1 cellular context compared by ENCODE assay signal in the genomic region with DNA sequence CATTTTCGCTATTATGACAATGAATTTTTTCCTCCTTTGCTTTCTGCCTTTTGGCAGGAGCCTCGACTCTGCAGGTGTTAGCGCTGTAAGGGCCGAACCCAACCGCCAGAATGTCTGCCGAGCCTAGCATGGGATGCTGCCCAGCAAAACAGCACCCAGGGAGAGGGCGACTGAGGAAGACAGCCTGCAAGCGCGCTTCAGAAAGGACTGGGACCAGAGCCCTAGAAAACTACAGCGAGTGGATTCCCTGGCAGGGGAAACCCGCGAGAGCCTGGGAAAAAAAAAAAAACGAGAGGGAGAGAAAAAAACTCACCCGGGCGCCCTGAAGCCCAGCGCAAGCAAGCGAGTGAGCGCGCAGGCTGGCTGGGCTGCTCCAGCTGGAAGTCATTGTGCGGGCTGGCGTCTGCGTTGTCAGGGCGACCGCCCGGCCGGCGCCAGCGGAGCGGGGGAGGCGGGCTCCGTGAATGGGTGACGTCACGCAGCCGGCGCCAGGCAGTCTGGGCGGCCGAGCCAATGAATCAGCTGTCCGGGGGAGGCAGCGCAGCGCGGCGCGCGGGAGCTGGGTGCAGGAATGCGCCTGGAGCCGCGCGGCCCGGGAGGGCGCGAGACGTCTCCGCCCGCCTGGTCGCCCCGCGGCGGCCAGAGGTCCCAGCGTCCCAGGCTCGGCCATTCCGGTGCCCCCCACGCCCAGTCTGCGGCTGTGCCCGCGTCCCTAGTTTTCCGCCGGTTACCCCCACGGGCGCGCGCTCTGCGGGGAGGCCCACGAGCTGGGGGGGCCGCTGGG.
A peak's percentile ranks its signal among the peaks of the same experiment; 100 is the strongest.
TF ChIP-seq lines count a peak whose summit lies in the region.

No MANE protein-coding gene starts in this region.

TF ChIP-seq in HepG2, 621 proteins besides CTCF, POLR2A, EP300 and RAD21 (continued from another document and continues in another):
- peak; percentile 38; the same call in 1 of the 2 replicates for TF ChIP-seq ZHX2 (IDR thresholded peaks at IDR 0.05; ENCODE audit: low read depth)
- TF ChIP-seq ZHX2 (CRISPR knock-in tag; IDR thresholded peaks at IDR 0.05; ENCODE audit: borderline replicate concordance): peak; percentile 96; the same call in 1 of the 2 replicates
- TF ChIP-seq ZNF543 (CRISPR knock-in tag; IDR thresholded peaks at IDR 0.05): peak; percentile 77
- TF ChIP-seq, protein P1, sequence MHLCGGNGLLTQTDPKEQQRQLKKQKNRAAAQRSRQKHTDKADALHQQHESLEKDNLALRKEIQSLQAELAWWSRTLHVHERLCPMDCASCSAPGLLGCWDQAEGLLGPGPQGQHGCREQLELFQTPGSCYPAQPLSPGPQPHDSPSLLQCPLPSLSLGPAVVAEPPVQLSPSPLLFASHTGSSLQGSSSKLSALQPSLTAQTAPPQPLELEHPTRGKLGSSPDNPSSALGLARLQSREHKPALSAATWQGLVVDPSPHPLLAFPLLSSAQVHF (CRISPR knock-in tag; IDR thresholded peaks at IDR 0.05): no peak
- TF ChIP-seq ZBTB1 (CRISPR knock-in tag; IDR thresholded peaks at IDR 0.05; ENCODE audit: borderline replicate concordance): no peak
- TF ChIP-seq U2AF2 (IDR thresholded peaks at IDR 0.05; ENCODE audit: low read depth, low read length): peak; percentile 95
- TF ChIP-seq TERF1 (CRISPR knock-in tag; IDR thresholded peaks at IDR 0.05): no peak
- TF ChIP-seq RCOR2 (CRISPR knock-in tag; IDR thresholded peaks at IDR 0.05): no peak
- peak; percentile 69 for TF ChIP-seq KMT2A (CRISPR knock-in tag; IDR thresholded peaks at IDR 0.05)
- no peak for TF ChIP-seq ZSCAN22 (CRISPR knock-in tag; IDR thresholded peaks at IDR 0.05)
- no peak for TF ChIP-seq TAF1 (CRISPR knock-in tag; IDR thresholded peaks at IDR 0.05)
- no peak for TF ChIP-seq FOXA1 (IDR thresholded peaks at IDR 0.05)
- TF ChIP-seq FOXA1 (CRISPR knock-in tag; IDR thresholded peaks at IDR 0.05): 0 out of 2 replicates have a peak, but pooled peaks have one; percentile 29
- no peak for TF ChIP-seq ZMAT5 (CRISPR knock-in tag; IDR thresholded peaks at IDR 0.05; ENCODE audit: borderline replicate concordance, low read depth)
- TF ChIP-seq, protein P2, sequence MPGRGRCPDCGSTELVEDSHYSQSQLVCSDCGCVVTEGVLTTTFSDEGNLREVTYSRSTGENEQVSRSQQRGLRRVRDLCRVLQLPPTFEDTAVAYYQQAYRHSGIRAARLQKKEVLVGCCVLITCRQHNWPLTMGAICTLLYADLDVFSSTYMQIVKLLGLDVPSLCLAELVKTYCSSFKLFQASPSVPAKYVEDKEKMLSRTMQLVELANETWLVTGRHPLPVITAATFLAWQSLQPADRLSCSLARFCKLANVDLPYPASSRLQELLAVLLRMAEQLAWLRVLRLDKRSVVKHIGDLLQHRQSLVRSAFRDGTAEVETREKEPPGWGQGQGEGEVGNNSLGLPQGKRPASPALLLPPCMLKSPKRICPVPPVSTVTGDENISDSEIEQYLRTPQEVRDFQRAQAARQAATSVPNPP (CRISPR knock-in tag; IDR thresholded peaks at IDR 0.05): peak; percentile 87
- 0 out of 2 replicates have a peak, but pooled peaks have one; percentile 35 for TF ChIP-seq ZNF549 (CRISPR knock-in tag; IDR thresholded peaks at IDR 0.05)
- peak; percentile 45; the same call in 1 of the 2 replicates for TF ChIP-seq NFE2 (CRISPR knock-in tag; IDR thresholded peaks at IDR 0.05)
- TF ChIP-seq CENPBD1 (CRISPR knock-in tag; IDR thresholded peaks at IDR 0.05; ENCODE audit: borderline replicate concordance, low read depth): no peak; the same call in 1 of the 2 replicates
- no peak for TF ChIP-seq TRAFD1 (CRISPR knock-in tag; IDR thresholded peaks at IDR 0.05; ENCODE audit: borderline replicate concordance)
- no peak for TF ChIP-seq ZNF333 (CRISPR knock-in tag; IDR thresholded peaks at IDR 0.05; ENCODE audit: borderline replicate concordance)
- peak; percentile 77; the same call in 1 of the 2 replicates for TF ChIP-seq ZNF331 (CRISPR knock-in tag; IDR thresholded peaks at IDR 0.05)
- peak; percentile 82; the same call in 1 of the 2 replicates for TF ChIP-seq ZNF441 (CRISPR knock-in tag; IDR thresholded peaks at IDR 0.05; ENCODE audit: borderline replicate concordance)
- no peak for TF ChIP-seq ZBTB26 (CRISPR knock-in tag; IDR thresholded peaks at IDR 0.05; ENCODE audit: borderline replicate concordance)
- no peak for TF ChIP-seq CCAR2 (optimal IDR thresholded peaks at IDR 0.05; ENCODE audit: low read depth, low read length)
- TF ChIP-seq MATR3 (CRISPR knock-in tag; IDR thresholded peaks at IDR 0.05): no peak
- TF ChIP-seq ZNF282 (IDR thresholded peaks at IDR 0.05; ENCODE audit: partially characterized antibody): no peak
- TF ChIP-seq ZNF747 (CRISPR knock-in tag; IDR thresholded peaks at IDR 0.05; ENCODE audit: borderline replicate concordance): no peak
- TF ChIP-seq NFAT5 (CRISPR knock-in tag; IDR thresholded peaks at IDR 0.05): peak; percentile 83; the same call in 1 of the 2 replicates
- TF ChIP-seq ZNF446 (CRISPR knock-in tag; IDR thresholded peaks at IDR 0.05): 0 out of 2 replicates have a peak, but pooled peaks have one; percentile 62
- peak; percentile 96 for TF ChIP-seq HOXA3 (CRISPR knock-in tag; IDR thresholded peaks at IDR 0.05)
- peak; percentile 69; the same call in 1 of the 2 replicates for TF ChIP-seq GATAD1 (CRISPR knock-in tag; IDR thresholded peaks at IDR 0.05)
- TF ChIP-seq RXRA (CRISPR knock-in tag; IDR thresholded peaks at IDR 0.05): peak; percentile 82
- TF ChIP-seq, protein P3, sequence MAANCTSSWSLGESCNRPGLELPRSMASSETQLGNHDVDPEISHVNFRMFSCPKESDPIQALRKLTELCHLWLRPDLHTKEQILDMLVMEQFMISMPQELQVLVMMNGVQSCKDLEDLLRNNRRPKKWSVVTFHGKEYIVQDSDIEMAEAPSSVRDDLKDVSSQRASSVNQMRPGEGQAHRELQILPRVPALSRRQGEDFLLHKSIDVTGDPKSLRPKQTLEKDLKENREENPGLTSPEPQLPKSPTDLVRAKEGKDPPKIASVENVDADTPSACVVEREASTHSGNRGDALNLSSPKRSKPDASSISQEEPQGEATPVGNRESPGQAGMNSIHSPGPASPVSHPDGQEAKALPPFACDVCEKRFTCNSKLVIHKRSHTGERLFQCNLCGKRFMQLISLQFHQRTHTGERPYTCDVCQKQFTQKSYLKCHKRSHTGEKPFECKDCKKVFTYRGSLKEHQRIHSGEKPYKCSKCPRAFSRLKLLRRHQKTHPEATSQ (CRISPR knock-in tag; IDR thresholded peaks at IDR 0.05; ENCODE audit: borderline replicate concordance): peak; percentile 41; the same call in 1 of the 2 replicates
- no peak for TF ChIP-seq ZNF230 (CRISPR knock-in tag; IDR thresholded peaks at IDR 0.05)
- no peak for TF ChIP-seq ZNF382 (CRISPR knock-in tag; IDR thresholded peaks at IDR 0.05; ENCODE audit: borderline replicate concordance)
- peak; percentile 92 for TF ChIP-seq ZMYM4 (CRISPR knock-in tag; IDR thresholded peaks at IDR 0.05)
- peak; percentile 81 for TF ChIP-seq TBL1XR1 (IDR thresholded peaks at IDR 0.05; ENCODE audit: borderline replicate concordance, low read length, partially characterized antibody)
